Comparison of ENCODE assay signal across 14 cellular contexts in genomic region chr11:126929186-126930085, GRCh38.
A peak's percentile ranks its signal among the peaks of the same experiment; 100 is the strongest.
DNase-seq lines count a peak whose midpoint lies in the region; ATAC-seq and FAIRE-seq lines count a peak whose summit lies in the region.
"Had no signal": no experiment of that assay in that cellular context is flagged by ENCODE, and none has a peak within 500 bp of the region (broad histone marks: within the 10 kb centered on the region; RNA-seq: fewer than 3 reads in every experiment).

No MANE protein-coding gene starts in this region.

- no peaks in the 10 kb centered on the region for H3K36me3 ChIP-seq in mesendoderm (ENCODE audit: control insufficient read depth, insufficient read depth, low read length)

- H3K9ac ChIP-seq in mesendoderm (ENCODE audit: low read length) = no peak overlapping the region

- no peak overlapping the region for H4K5ac ChIP-seq in mesendoderm (ENCODE audit: low read length)

- H3K23ac ChIP-seq in mesendoderm (ENCODE audit: low read length) = no peak overlapping the region

- no peak for FAIRE-seq in RCC 7860 (lab: Jason Lieb, UNC)
- FAIRE-seq: endometrium, kidney had no signal

- no peak overlapping the region for H4K8ac ChIP-seq in mesendoderm (ENCODE audit: low read depth, low read length)

- no peak overlapping the region for H3K18ac ChIP-seq in mesendoderm (ENCODE audit: low read length)

- ATAC-seq in sciatic nerve = peak; percentile 88
- no peak for ATAC-seq in GM18498 (IDR thresholded peaks at IDR 0.05; ENCODE audit: unreplicated experiment)
- no peak for ATAC-seq in HG03175 (IDR thresholded peaks at IDR 0.05; ENCODE audit: unreplicated experiment)
- ATAC-seq: activated naive CD4-positive, alpha-beta T cell treated with anti-CD3 and anti-CD28 coated beads, Interleukin-2, amount 50 U/mL, for 72 hours; T-cell had no signal

- H3K27me3 ChIP-seq in mesendoderm (ENCODE audit: insufficient read depth, low read length, poor library complexity) = no peaks in the 10 kb centered on the region

- H3K56ac ChIP-seq in mesendoderm (ENCODE audit: low read length) = no peak overlapping the region

- no peaks in the 10 kb centered on the region for H3K79me1 ChIP-seq in mesendoderm (ENCODE audit: low read length)

- H3K4ac ChIP-seq in mesendoderm (ENCODE audit: low read depth, low read length) = no peak overlapping the region

- DNase-seq in GM04503 (ENCODE audit: low read depth) = peak; percentile 87
- DNase-seq in RCC 7860 (ENCODE audit: low spot score) = peak; percentile 35
- peak; percentile 27 for DNase-seq in fibroblast of the conjunctiva (ENCODE audit: low read depth)
- no peak for DNase-seq in sciatic nerve (ENCODE audit: low spot score)
- no peak for DNase-seq in activated T-cell treated with anti-CD3 and anti-CD28 coated beads, Interleukin-2, amount 50 U/mL, for 48 hours
- no peak for DNase-seq in mesendoderm
- DNase-seq: activated CD4-positive, alpha-beta T cell treated with anti-CD3 and anti-CD28 coated beads, Interleukin-2, amount 50 U/mL, for 48 hours; kidney; posterior cingulate gyrus; T-cell had no signal

- H3K4me3 ChIP-seq in mesendoderm (ENCODE audit: low read length) = no peak overlapping the region

- no peak overlapping the region for H3K4me2 ChIP-seq in mesendoderm (ENCODE audit: low read length)

- H2BK120ac ChIP-seq in mesendoderm (ENCODE audit: low read depth, low read length) = no peak overlapping the region

- H2AK5ac ChIP-seq in mesendoderm (ENCODE audit: low read length) = no peak overlapping the region

- H2BK15ac ChIP-seq in mesendoderm (replicated peaks; ENCODE audit: low read depth) = no peak overlapping the region

- no peaks in the 10 kb centered on the region for H3K79me2 ChIP-seq in mesendoderm (ENCODE audit: control insufficient read depth, insufficient read depth, low read length)

- intact Hi-C loops in sciatic nerve (cut with DNase I) = no loop called here

- H3K27ac ChIP-seq in mesendoderm (ENCODE audit: low read depth, low read length) = no peak overlapping the region

- WGBS in mesendoderm (ENCODE audit: extremely low coverage, insufficient coverage, low lambda C conversion rate) = no CpG with 5 or more reads among the region's 10 CpGs

- no peak overlapping the region for H2BK5ac ChIP-seq in mesendoderm (ENCODE audit: low read length)

- H3K4me1 ChIP-seq in mesendoderm (ENCODE audit: control insufficient read depth, low read depth, low read length) = no peaks in the 10 kb centered on the region

Comparison
In these comparisons a context has a peak if more than half of its experiments do, and no peak if none do; other contexts are left out.
1. DNase-seq: peak in GM04503 (single experiment), RCC 7860 (single experiment) and fibroblast of the conjunctiva (single experiment); none in sciatic nerve (single experiment), activated T-cell treated with anti-CD3 and anti-CD28 coated beads, Interleukin-2, amount 50 U/mL, for 48 hours (0 of 2) and mesendoderm (single experiment).